Comparison of ENCODE assay signal across 25 cellular contexts in genomic region chr12:115405471-115405860, GRCh38.
"Had no signal": no experiment of that assay in that cellular context is flagged by ENCODE, and none has a peak within 500 bp of the region (broad histone marks: within the 10 kb centered on the region; RNA-seq: fewer than 3 reads in every experiment).

No MANE protein-coding gene starts in this region.

- H3K9me3 Mint-ChIP-seq: activated T-helper 2 cell treated with anti-CD3 and anti-CD28 coated beads, Interferon-gamma antibody, Interleukin-2, Interleukin-4, amounts not matched to agents 10 μg/mL and 5 μg/mL and 100 μg/mL, durations not matched to agents 14 hours and 24 hours and 36 hours had no signal

- H3K36me3 Mint-ChIP-seq: activated naive CD8-positive, alpha-beta T cell; immature natural killer cell; memory B cell; stimulated activated effector memory CD8-positive, alpha-beta T cell treated with anti-CD3 and anti-CD28 coated beads, Interleukin-12 subunit alpha, Interleukin-12 subunit beta, amount 100 ng/mL, for 72 hours had no signal

- H3K27ac Mint-ChIP-seq: activated naive CD8-positive, alpha-beta T cell; activated T-helper 2 cell treated with anti-CD3 and anti-CD28 coated beads, Interferon-gamma antibody, Interleukin-2, Interleukin-4, amounts not matched to agents 10 μg/mL and 5 μg/mL and 100 μg/mL, durations not matched to agents 14 hours and 24 hours and 36 hours; immature natural killer cell; memory B cell; stimulated activated effector memory CD8-positive, alpha-beta T cell treated with anti-CD3 and anti-CD28 coated beads, Interleukin-12 subunit alpha, Interleukin-12 subunit beta, amount 100 ng/mL, for 72 hours; T-helper 1 cell treated with Interleukin-12 subunit alpha and Interleukin-12 subunit beta and Interleukin-4 antibody, amounts not matched to agents 30 μg/mL and 1 μg/mL, for 36 hours had no signal

- H3K36me3 ChIP-seq: stomach, uterus had no signal

- H3K4me1 ChIP-seq: stomach, uterus had no signal

- H3K4me2 ChIP-seq: hepatocyte had no signal

- FAIRE-seq: frontal cortex had no signal

- H3K4me3 Mint-ChIP-seq: activated naive CD8-positive, alpha-beta T cell; activated T-cell treated with anti-CD3 and anti-CD28 coated beads, Interleukin-2, amount 50 U/mL, for 4 hours; immature natural killer cell; memory B cell; stimulated activated effector memory CD8-positive, alpha-beta T cell treated with anti-CD3 and anti-CD28 coated beads, Interleukin-12 subunit alpha, Interleukin-12 subunit beta, amount 100 ng/mL, for 72 hours; T-helper 1 cell treated with Interleukin-12 subunit alpha and Interleukin-12 subunit beta and Interleukin-4 antibody, amounts not matched to agents 30 μg/mL and 1 μg/mL, for 36 hours had no signal

- H2AFZ ChIP-seq: hepatocyte had no signal

- H3K27me3 ChIP-seq: hepatocyte, stomach, uterus had no signal

- H3K27ac ChIP-seq: hepatocyte, stomach, uterus had no signal

- H3K9me3 ChIP-seq: mucosa of descending colon, stomach, uterus had no signal

- DNase-seq: activated CD4-positive, alpha-beta T cell treated with anti-CD3 and anti-CD28 coated beads for 4 hours; activated CD4-positive, alpha-beta T cell treated with anti-CD3 and anti-CD28 coated beads, Interleukin-2, amount 50 U/mL, for 48 hours; activated CD4-positive, CD25-positive, alpha-beta regulatory T cell; activated CD8-positive, alpha-beta memory T cell treated with anti-CD3 and anti-CD28 coated beads, Interleukin-2, amount 50 U/mL, for 48 hours; activated naive CD4-positive, alpha-beta T cell; activated T-cell treated with anti-CD3 and anti-CD28 coated beads, Interleukin-2, amount 50 U/mL, for 4 hours; cerebellar nuclear complex; cortex of kidney; erythroblast; glutamatergic neuron; immature natural killer cell; mucosa of descending colon; nucleus accumbens; posterior cingulate gyrus; retina; stimulated activated CD4-positive, alpha-beta T cell treated with anti-CD3 and anti-CD28 coated beads, Interleukin-2, amount 100 ng/mL, for 24 hours; stomach; uterus had no signal

- H3K4me3 ChIP-seq: hepatocyte, mucosa of descending colon, stomach, uterus had no signal

- ATAC-seq: activated T-cell treated with anti-CD3 and anti-CD28 coated beads, Interleukin-2, amount 50 U/mL, for 4 hours; mucosa of descending colon; stimulated activated effector memory CD8-positive, alpha-beta T cell treated with anti-CD3 and anti-CD28 coated beads, Interleukin-12 subunit alpha, Interleukin-12 subunit beta, amount 100 ng/mL, for 72 hours had no signal

- H3K79me2 ChIP-seq: hepatocyte had no signal

- H3K4me1 Mint-ChIP-seq: immature natural killer cell; memory B cell; stimulated activated effector memory CD8-positive, alpha-beta T cell treated with anti-CD3 and anti-CD28 coated beads, Interleukin-12 subunit alpha, Interleukin-12 subunit beta, amount 100 ng/mL, for 72 hours had no signal
